ENCODE assay signal across 23 cellular contexts in the genomic region with DNA sequence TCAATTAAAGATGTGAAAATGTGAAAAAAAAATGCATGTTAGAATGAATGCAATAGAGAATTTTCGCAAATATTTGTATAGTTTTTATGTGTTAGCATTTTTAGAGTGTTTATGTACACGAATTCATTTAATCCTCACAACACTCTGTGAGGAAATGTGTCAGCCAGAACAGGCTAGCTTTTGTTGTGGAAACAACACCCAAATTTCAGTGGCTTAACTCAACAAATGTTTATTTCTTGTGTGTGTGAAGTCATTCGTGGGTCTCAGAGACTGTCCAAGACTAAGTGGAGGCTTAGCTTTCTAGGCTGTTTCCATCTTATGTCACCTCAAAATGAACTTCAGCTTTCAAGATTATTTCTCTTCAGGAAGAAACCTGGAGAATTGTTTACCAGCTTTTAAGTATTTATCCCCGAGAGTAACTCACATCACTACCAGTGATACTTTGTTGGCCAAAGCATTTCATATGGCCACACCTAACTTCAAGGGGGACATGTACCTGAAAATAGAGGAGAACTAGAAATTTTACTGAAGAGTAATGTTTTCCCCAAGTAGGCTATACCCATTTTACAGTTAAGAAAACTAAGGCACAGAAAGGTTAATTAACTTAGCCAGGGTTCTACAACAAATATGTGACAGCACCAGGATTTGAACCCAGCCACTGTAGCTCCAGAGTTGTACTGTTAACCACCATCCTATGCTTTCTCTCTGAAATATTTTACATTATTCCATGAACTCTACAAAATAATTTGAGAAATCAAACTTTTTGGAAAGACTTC.
"Had no signal": no experiment of that assay in that cellular context is flagged by ENCODE, and none has a peak within 500 bp of the region (broad histone marks: within the 10 kb centered on the region; RNA-seq: fewer than 3 reads in every experiment).

No MANE protein-coding gene starts in this region.

- H3K4me3 ChIP-seq: breast epithelium, PC-9, SK-N-MC had no signal

- H3K36me3 ChIP-seq: breast epithelium, WERI-Rb-1 had no signal

- H3K27ac ChIP-seq: breast epithelium, PC-9, SK-N-MC, WERI-Rb-1 had no signal

- H3K9me3 ChIP-seq: breast epithelium had no signal

- H3K4me2 ChIP-seq: PC-9 had no signal

- H3K4me1 ChIP-seq: breast epithelium had no signal

- H2AFZ ChIP-seq: PC-9 had no signal

- H3K27me3 ChIP-seq: breast epithelium had no signal

- DNase-seq: activated CD4-positive, alpha-beta memory T cell treated with anti-CD3 and anti-CD28 coated beads, Interleukin-2, amount 10 ng/mL, durations not matched to agents 7 days and 5 days; activated CD4-positive, alpha-beta T cell treated with anti-CD3 and anti-CD28 coated beads for 36 hours; activated CD4-positive, alpha-beta T cell treated with anti-CD3 and anti-CD28 coated beads, Interleukin-2, amount 50 U/mL, for 1 hour; activated gamma-delta T cell; activated naive CD4-positive, alpha-beta T cell treated with anti-CD3 and anti-CD28 coated beads for 36 hours; activated T-cell treated with anti-CD3 and anti-CD28 coated beads for 4 hours; activated T-cell treated with anti-CD3 and anti-CD28 coated beads, Interleukin-2, amount 50 U/mL, for 48 hours; caudate nucleus; MM.1S; NCI-H1436; NCI-H1694 treated with DMSO at 0.1 percent for 48 hours; NCI-H510A; NCI-H526 treated with DMSO at 0.1 percent for 48 hours; NCI-H82; PC-9; SIG-M5; T-cell; T-helper 2 cell; T1000; WERI-Rb-1 had no signal

- ATAC-seq: activated CD4-positive, alpha-beta T cell treated with anti-CD3 and anti-CD28 coated beads for 36 hours; activated T-helper 17 cell treated with anti-CD3 and anti-CD28 coated beads, Interleukin-2, amount 50 U/mL, for 72 hours; T-cell had no signal
